21 cellular contexts compared by ENCODE assay signal in the genomic region with DNA sequence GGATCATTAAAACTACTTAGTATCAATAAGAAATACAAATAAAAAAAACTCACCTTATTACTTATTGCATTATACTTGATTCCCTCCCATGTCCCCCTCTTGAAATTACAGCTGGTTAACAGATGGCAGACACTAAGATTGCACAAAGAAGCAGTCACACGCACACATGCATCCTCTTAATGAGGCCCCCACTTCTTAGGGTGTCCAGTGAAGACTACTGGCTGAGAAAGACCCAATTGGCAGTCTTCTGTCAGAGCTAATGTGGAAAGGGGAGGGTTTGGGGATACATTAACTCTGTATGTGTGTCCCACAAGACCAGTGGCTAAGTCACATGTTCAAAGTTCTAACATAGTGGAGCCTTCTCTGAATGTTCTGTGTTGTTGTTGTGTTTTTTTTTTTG.
A peak's percentile ranks its signal among the peaks of the same experiment; 100 is the strongest.
DNase-seq lines count a peak whose midpoint lies in the region; ATAC-seq lines count a peak whose summit lies in the region.
"Had no signal": no experiment of that assay in that cellular context is flagged by ENCODE, and none has a peak within 500 bp of the region (broad histone marks: within the 10 kb centered on the region; RNA-seq: fewer than 3 reads in every experiment).

No MANE protein-coding gene starts in this region.

- ATAC-seq in GM19328 (IDR thresholded peaks at IDR 0.05; ENCODE audit: unreplicated experiment) (no peak), GM18517 (IDR thresholded peaks at IDR 0.05; ENCODE audit: unreplicated experiment) (no peak), HG03521 (IDR thresholded peaks at IDR 0.05; ENCODE audit: unreplicated experiment) (no peak)
- ATAC-seq: A549, GM12878 had no signal

- DNase-seq in DMS 273 (lab: John Stamatoyannopoulos, UW; ENCODE audit: unreplicated experiment) (peak; percentile 61), NCI-H2171 treated with DMSO at 0.1 percent for 48 hours (lab: John Stamatoyannopoulos, UW) (peak; percentile 90), NCI-H69 (lab: John Stamatoyannopoulos, UW) (peak; percentile 45), RPMI7951 (ENCODE audit: low read depth) (peak; percentile 68), NOMO-1 treated with dmso at 0.1 percent for 144 hours (lab: John Stamatoyannopoulos, UW; ENCODE audit: unreplicated experiment) (no peak)
- DNase-seq: 8988T; ACHN; C1 segment of cervical spinal cord; Calu3; CD4-positive, alpha-beta memory T cell; COR-L47; DMS79; EL; GDM1; GOT3; HFFc6 had no signal
